Comparison of ENCODE assay signal across 8 cellular contexts in the genomic region with DNA sequence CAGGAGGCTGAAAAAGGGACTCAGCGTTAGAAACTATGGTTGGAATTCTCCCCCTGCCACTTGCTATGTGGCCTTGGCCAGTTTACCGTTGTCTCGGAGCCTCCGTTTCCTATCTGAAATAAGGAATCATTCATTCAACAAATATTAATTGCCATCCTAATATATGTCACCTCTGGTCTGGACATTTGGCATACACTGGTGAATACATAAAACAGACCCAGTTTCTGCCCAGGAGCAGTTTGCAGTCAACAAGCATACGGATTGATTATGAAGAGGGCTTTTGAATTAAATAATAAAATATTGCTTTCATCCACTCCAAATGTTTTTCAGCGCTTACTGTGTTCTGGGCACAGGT. TPM values are rescaled to one million over a fixed set of nuclear protein-coding genes. Genes with fewer than 3 reads are reported as not detected.
DNase-seq lines count a peak whose midpoint lies in the region; ATAC-seq and TF ChIP-seq lines count a peak whose summit lies in the region.

No MANE protein-coding gene starts in this region.

- in situ Hi-C loops in IMR-90 (cut with MboI; ENCODE audit: low sequenced_read_pairs), result no loop called here

- intact Hi-C loops in IMR-90 (cut with micrococcal nuclease), result no loop called here
- intact Hi-C loops in naive thymus-derived CD4-positive, alpha-beta T cell (cut with micrococcal nuclease), result loop anchor here (1.0 to 10.0 kb wide), 5 partner anchors 9 to 852 kb away; a partner anchor contains a TSS

- 0 out of 2 replicates have a peak overlapping the region, but pooled peaks have one; percentile 3 for H3K14ac ChIP-seq in IMR-90 (replicated peaks; ENCODE audit: low read depth, low read length)

- peaks cover 2% of the 10 kb centered on the region for H3K36me3 Mint-ChIP-seq in chondrocyte (ENCODE audit: low read depth)
- H3K36me3 Mint-ChIP-seq in naive thymus-derived CD4-positive, alpha-beta T cell, result peaks cover 0 to 4% (median 0%) of the 10 kb centered on the region in 5 donors

- peaks cover 10% of the 10 kb centered on the region for H3K27me3 ChIP-seq in IMR-90 (ENCODE audit: control insufficient read depth, insufficient read depth, low read length)
- H3K27me3 ChIP-seq in naive thymus-derived CD4-positive, alpha-beta T cell (ENCODE audit: control insufficient read depth in 2 of 2, insufficient read depth in 2 of 2, low read length in 2 of 2), result peaks cover 11 to 33% of the 10 kb centered on the region in 2 donors

- WGBS in IMR-90 (ENCODE audit: extremely low coverage in 2 of 2, insufficient read length in 1 of 2), 2 experiments, result no CpG with 5 or more reads among the region's 6 CpGs

- POLR2A ChIA-PET in IMR-90 (lab: Charles Lee; ENCODE audit: unreplicated experiment), result no interaction called here
- POLR2A ChIA-PET in naive thymus-derived CD4-positive, alpha-beta T cell (lab: Charles Lee), result no interaction called here

- no peak overlapping the region for H3K4ac ChIP-seq in IMR-90 (ENCODE audit: low read depth, low read length)

- H3K4me1 ChIP-seq in IMR-90 (ENCODE audit: control insufficient read depth, insufficient read depth, low read length), result no peaks in the 10 kb centered on the region
- H3K4me1 ChIP-seq in naive thymus-derived CD4-positive, alpha-beta T cell (ENCODE audit: control insufficient read depth in 2 of 2, insufficient read depth in 2 of 2, low read length in 2 of 2), result peaks cover 0 to 11% of the 10 kb centered on the region in 2 donors

- CTCF ChIA-PET in IMR-90 (lab: Yijun Ruan, JAX), result interaction anchor here (0.7 kb wide), 1 partner anchor 835 kb away, joined by 3 read pairs; no protein-coding TSS in a partner anchor
- CTCF ChIA-PET in naive thymus-derived CD4-positive, alpha-beta T cell (lab: Charles Lee), result no interaction called here

- peak overlapping the region; percentile 94 for H2AFZ ChIP-seq in IMR-90 (replicated peaks; ENCODE audit: low read length, poor library complexity)

- H3K4me2 ChIP-seq in IMR-90 (ENCODE audit: low read depth, low read length), result peak overlapping the region; percentile 98

- no peak overlapping the region for H2BK15ac ChIP-seq in IMR-90 (ENCODE audit: low read depth, low read length)

- TF ChIP-seq POLR2A in IMR-90 (IDR thresholded peaks at IDR 0.05; ENCODE audit: low read depth, low read length), result no peak

- H3K4me3 ChIP-seq in AG10803 (ENCODE audit: low read length), result peak overlapping the region; percentile 73
- H3K4me3 ChIP-seq in IMR-90 (ENCODE audit: insufficient read depth, low read depth, low read length), result peak overlapping the region; percentile 49
- peak overlapping the region; percentile 67 for H3K4me3 ChIP-seq in naive thymus-derived CD4-positive, alpha-beta T cell (ENCODE audit: low read length)

- H3K23ac ChIP-seq in IMR-90 (ENCODE audit: low read depth, low read length), result 0 out of 2 replicates have a peak overlapping the region, but pooled peaks have one; percentile 44

- H2BK5ac ChIP-seq in IMR-90 (ENCODE audit: low read depth, low read length, poor library complexity, severe bottlenecking), result no peak overlapping the region

- ATAC-seq in IMR-90 (ENCODE audit: low read depth) (no peak), HG02642 (IDR thresholded peaks at IDR 0.05; ENCODE audit: poor library complexity, unreplicated experiment) (no peak), HG03139 (IDR thresholded peaks at IDR 0.05; ENCODE audit: unreplicated experiment) (no peak)
- ATAC-seq in naive thymus-derived CD4-positive, alpha-beta T cell, result no peak

- no peaks in the 10 kb centered on the region for H3K9me3 ChIP-seq in IMR-90 (ENCODE audit: control insufficient read depth, insufficient read depth, low read length)
- no peaks in the 10 kb centered on the region for H3K9me3 ChIP-seq in naive thymus-derived CD4-positive, alpha-beta T cell (ENCODE audit: control insufficient read depth in 2 of 3, low read length in 3 of 3)

- peaks cover 0 to 6% of the 10 kb centered on the region in 2 experiments; a peak in 1 of 4 replicates for H3K79me1 ChIP-seq in IMR-90 (ENCODE audit: low read depth in 1 of 2, low read length in 2 of 2)

- TF ChIP-seq CTCF in AG10803 (conservative IDR thresholded peaks at IDR 0.05; ENCODE audit: low read length), result no peak
- TF ChIP-seq CTCF in IMR-90 (conservative IDR thresholded peaks at IDR 0.05; ENCODE audit: low read depth, low read length), result no peak
- TF ChIP-seq CTCF in chondrocyte (IDR thresholded peaks at IDR 0.05), result no peak

- dilution Hi-C loops in IMR-90 (cut with HindIII; ENCODE audit: low sequenced_read_pairs, unreplicated experiment), result no loop called here

- H2BK120ac ChIP-seq in IMR-90 (ENCODE audit: low read depth, low read length), result peak overlapping the region; percentile 9; the same call in 1 of the 2 replicates

- H4K20me1 ChIP-seq in IMR-90 (ENCODE audit: insufficient read depth, low read length), result no peaks in the 10 kb centered on the region

- no peak for DNase-seq in AG10803 (ENCODE audit: low read depth)
- DNase-seq in IMR-90, result no peak
- no peak for DNase-seq in chondrocyte (ENCODE audit: low spot score)
- no peak for DNase-seq in naive thymus-derived CD4-positive, alpha-beta T cell
- DNase-seq in DMS114 treated with DMSO at 0.1 percent for 48 hours (lab: John Stamatoyannopoulos, UW; ENCODE audit: unreplicated experiment), result no peak
- DNase-seq in NOMO-1 treated with DMSO at 0.1 percent for 48 hours (lab: John Stamatoyannopoulos, UW; ENCODE audit: unreplicated experiment), result no peak

- no peak overlapping the region for H4K5ac ChIP-seq in IMR-90 (ENCODE audit: low read depth, low read length)

- H3K4me3 Mint-ChIP-seq in chondrocyte (ENCODE audit: unreplicated experiment), result peak overlapping the region; percentile 99
- peak overlapping the region; percentile 87 to 97 (median 88) for H3K4me3 Mint-ChIP-seq in naive thymus-derived CD4-positive, alpha-beta T cell

- BruUV-seq in IMR-90 (replicated peaks; lab: Mats Ljungman, UMichigan), result no TSS peak

- no peak overlapping the region for H3K56ac ChIP-seq in IMR-90 (ENCODE audit: extremely low read depth, insufficient read depth, low read length)

- H4K8ac ChIP-seq in IMR-90 (ENCODE audit: low read depth in 2 of 2, low read length in 2 of 2), result peak overlapping the region in 1 of 2 experiments; percentile 96; a peak in 1 of 4 replicates

- 0 out of 2 replicates have a peak overlapping the region, but pooled peaks have one; percentile 31 for H3K9ac ChIP-seq in IMR-90 (ENCODE audit: low read depth, low read length)

- H3K27ac ChIP-seq in IMR-90 (ENCODE audit: insufficient read depth, low read length), result no peak overlapping the region; the same call in 1 of the 2 replicates
- H3K27ac ChIP-seq in naive thymus-derived CD4-positive, alpha-beta T cell (ENCODE audit: low read depth, low read length), result no peak overlapping the region

- no peak overlapping the region for H3K27ac Mint-ChIP-seq in chondrocyte (ENCODE audit: unreplicated experiment)
- H3K27ac Mint-ChIP-seq in naive thymus-derived CD4-positive, alpha-beta T cell, result no peak overlapping the region

- no peak overlapping the region for H3K18ac ChIP-seq in IMR-90 (ENCODE audit: low read depth, low read length)

- H3K4me1 Mint-ChIP-seq in chondrocyte (ENCODE audit: low read depth), result peaks cover 16% of the 10 kb centered on the region
- peaks cover 18 to 37% (median 29%) of the 10 kb centered on the region in 7 donors for H3K4me1 Mint-ChIP-seq in naive thymus-derived CD4-positive, alpha-beta T cell

- peaks cover 11% of the 10 kb centered on the region; the same call in 1 of the 2 replicates for H3K9me1 ChIP-seq in IMR-90 (ENCODE audit: insufficient read depth, low read length)

- peaks cover 17% of the 10 kb centered on the region for H3K27me3 Mint-ChIP-seq in chondrocyte (ENCODE audit: low read depth)
- H3K27me3 Mint-ChIP-seq in naive thymus-derived CD4-positive, alpha-beta T cell, result peaks cover 61 to 85% (median 64%) of the 10 kb centered on the region in 5 donors

- H3K9me3 Mint-ChIP-seq in chondrocyte (ENCODE audit: low read depth), result no peaks in the 10 kb centered on the region
- peaks cover 0 to 2% (median 0%) of the 10 kb centered on the region in 11 donors for H3K9me3 Mint-ChIP-seq in naive thymus-derived CD4-positive, alpha-beta T cell

- no peak overlapping the region for H2BK20ac ChIP-seq in IMR-90 (ENCODE audit: low read depth, low read length)

- H2AK9ac ChIP-seq in IMR-90 (replicated peaks; ENCODE audit: low read depth, low read length, poor library complexity), result peak overlapping the region; percentile 45

- no peak overlapping the region for H4K91ac ChIP-seq in IMR-90 (ENCODE audit: insufficient read depth, low read depth, low read length)

- H3K36me3 ChIP-seq in IMR-90 (ENCODE audit: control insufficient read depth, insufficient read depth, low read length), result no peaks in the 10 kb centered on the region
- H3K36me3 ChIP-seq in naive thymus-derived CD4-positive, alpha-beta T cell (ENCODE audit: control insufficient read depth in 2 of 3, insufficient read depth in 3 of 3, low read length in 3 of 3), result no peaks in the 10 kb centered on the region

- H2AK5ac ChIP-seq in IMR-90 (ENCODE audit: low read depth, low read length), result no peak overlapping the region

- no peak for TF ChIP-seq RAD21 in IMR-90 (IDR thresholded peaks at IDR 0.05; ENCODE audit: low read length)

TF ChIP-seq in IMR-90, 13 proteins besides CTCF, POLR2A, EP300 and RAD21 (continues in another document):
- TF ChIP-seq CEBPB (IDR thresholded peaks at IDR 0.05; ENCODE audit: low read depth, low read length), result no peak
- no peak for TF ChIP-seq MXI1 (IDR thresholded peaks at IDR 0.05; ENCODE audit: borderline replicate concordance, low read depth, low read length)
- no peak for TF ChIP-seq RCOR1 (IDR thresholded peaks at IDR 0.05; ENCODE audit: insufficient replicate concordance, low read length)
- no peak for TF ChIP-seq BHLHE40 (IDR thresholded peaks at IDR 0.05; ENCODE audit: low read depth, low read length)
- no peak for TF ChIP-seq MAZ (IDR thresholded peaks at IDR 0.05; ENCODE audit: borderline replicate concordance, low read depth, low read length)
- TF ChIP-seq CHD1 (IDR thresholded peaks at IDR 0.05; ENCODE audit: low read depth, low read length), result no peak
- no peak for TF ChIP-seq NFE2L2 (IDR thresholded peaks at IDR 0.05; ENCODE audit: low read depth, low read length)
- no peak for TF ChIP-seq SMC3 (IDR thresholded peaks at IDR 0.05; ENCODE audit: low read depth, low read length)

RNA-seq across cellular contexts. Expression of a gene that starts 7.6 kb away (rescaled TPM):
- total RNA-seq in IMR-90 (2012; rRNA removed) (not detected in 2 replicates), chondrocyte (not detected in 3 replicates)
- not detected in 2 replicates for polyA plus RNA-seq in IMR-90 (2012; rRNA removed)
- 0.03 TPM in 1 of 2 replicates, not detected in the other for polyA plus RNA-seq in IMR-90 (2012; cell fraction: cytosol; rRNA removed)
- not detected in 2 replicates for polyA plus RNA-seq in IMR-90 (2012; cell fraction: nucleus; rRNA removed; ENCODE audit: low replicate concordance)
- not detected for total RNA-seq in naive thymus-derived CD4-positive, alpha-beta T cell
- polyA plus RNA-seq in naive thymus-derived CD4-positive, alpha-beta T cell, result not detected

RNA-seq across cellular contexts. Expression of a gene that starts 28.0 kb away (rescaled TPM):
- total RNA-seq in IMR-90 (2012; rRNA removed) (26.3 and 65.0 TPM in 2 replicates), chondrocyte (31.3 to 38.5 TPM (median 36.1 TPM) in 3 replicates)
- polyA plus RNA-seq in IMR-90 (2012; rRNA removed), result 18.8 and 20.4 TPM in 2 replicates
- 25.1 and 34.5 TPM in 2 replicates for polyA plus RNA-seq in IMR-90 (2012; cell fraction: cytosol; rRNA removed)
- 13.2 and 17.0 TPM in 2 replicates for polyA plus RNA-seq in IMR-90 (2012; cell fraction: nucleus; rRNA removed; ENCODE audit: low replicate concordance)
- total RNA-seq in naive thymus-derived CD4-positive, alpha-beta T cell, result 10 to 100 TPM; 22.4 to 55.7 (median 40.7) TPM
- polyA plus RNA-seq in naive thymus-derived CD4-positive, alpha-beta T cell, result 10 to 100 TPM; 59.0 to 64.2 TPM
